In the genomic region with DNA sequence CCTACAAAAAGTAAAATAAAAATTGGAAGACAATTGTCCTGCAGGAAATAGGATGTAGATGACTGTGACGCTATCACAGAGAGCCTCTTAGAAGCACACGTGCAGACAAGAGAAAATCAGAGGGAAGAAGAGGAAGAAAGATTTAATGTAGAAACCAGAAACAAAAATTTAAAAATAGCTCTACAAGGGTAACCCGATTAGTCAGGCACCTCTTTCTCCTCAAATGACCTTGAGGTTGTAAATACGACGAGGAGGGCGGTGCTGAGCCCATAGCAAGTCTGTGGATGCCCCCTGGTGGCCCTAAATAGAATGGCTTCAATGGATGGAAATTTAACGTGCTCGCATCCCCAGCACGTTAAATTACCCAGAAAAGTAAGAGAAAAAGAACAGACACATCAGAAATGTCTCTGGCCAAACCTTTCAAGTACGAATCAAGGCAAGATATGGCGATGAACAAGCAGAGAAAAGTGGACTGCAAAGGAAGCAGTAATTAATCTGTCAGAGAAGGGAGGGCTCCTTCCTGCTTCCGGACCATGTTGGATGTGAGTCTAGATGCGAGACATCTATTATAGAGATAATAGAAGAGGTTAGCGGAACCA, we compare ENCODE assay signal across 8 cellular contexts. TPM values are rescaled to one million over a fixed set of nuclear protein-coding genes. Genes with fewer than 3 reads are reported as not detected.
A peak's percentile ranks its signal among the peaks of the same experiment; 100 is the strongest.
DNase-seq lines count a peak whose midpoint lies in the region; ATAC-seq, FAIRE-seq and TF ChIP-seq lines count a peak whose summit lies in the region.

No MANE protein-coding gene starts in this region.

- H3K27me3 ChIP-seq in ascending aorta, result no peaks in the 10 kb centered on the region

- no peaks in the 10 kb centered on the region for H3K9me3 ChIP-seq in ascending aorta

- ATAC-seq in HG02610 (IDR thresholded peaks at IDR 0.05; ENCODE audit: unreplicated experiment) (peak; percentile 79), GM19455 (IDR thresholded peaks at IDR 0.05; ENCODE audit: unreplicated experiment) (no peak)

- peaks cover 0 to 5% of the 10 kb centered on the region in 2 donors for H3K4me1 ChIP-seq in ascending aorta

- H3K36me3 ChIP-seq in ascending aorta, result no peaks in the 10 kb centered on the region

- H3K4me3 ChIP-seq in ascending aorta, result peak overlapping the region; percentile 53 to 70

- peak; percentile 80 to 89 (median 89) for TF ChIP-seq CTCF in ascending aorta (IDR thresholded peaks at IDR 0.05)

- FAIRE-seq in G401.6 (lab: Jason Lieb, UNC), result peak; percentile 93

- intact Hi-C loops in ascending aorta (cut with DNase I), result loop anchor here (1.0 to 2.0 kb wide), 4 partner anchors 20 to 152 kb away; a partner anchor contains a TSS

- DNase-seq in NCI-H1694 (lab: John Stamatoyannopoulos, UW), result peak; percentile 64
- peak in 4 of 5 experiments; percentile 46 to 93 (median 62) for DNase-seq in T-helper 2 cell
- peak; percentile 46 to 90 for DNase-seq in ascending aorta (ENCODE audit: low spot score in 2 of 2)
- peak; percentile 79 for DNase-seq in hepatic stellate cell (ENCODE audit: low spot score)
- peak; percentile 90 for DNase-seq in retina

- H3K27ac ChIP-seq in ascending aorta, result peak overlapping the region; percentile 51 to 58

RNA-seq across cellular contexts. Expression of a gene that starts 4.2 kb away (rescaled TPM):
- 0.11 TPM for total RNA-seq in ascending aorta

RNA-seq across cellular contexts. Expression of a gene that starts 19.3 kb away (rescaled TPM):
- 50.8 TPM for total RNA-seq in ascending aorta

RNA-seq across cellular contexts. Expression of a gene that starts 55.3 kb away (rescaled TPM):
- 9.7 TPM for total RNA-seq in ascending aorta
